Comparison of ENCODE assay signal across 16 cellular contexts in genomic region chr5:173020643-173021042, GRCh38. TPM values are rescaled to one million over a fixed set of nuclear protein-coding genes. Genes with fewer than 3 reads are reported as not detected.
DNase-seq lines count a peak whose midpoint lies in the region; ATAC-seq and TF ChIP-seq lines count a peak whose summit lies in the region.
"Had no signal": no experiment of that assay in that cellular context is flagged by ENCODE, and none has a peak within 500 bp of the region (broad histone marks: within the 10 kb centered on the region; RNA-seq: fewer than 3 reads in every experiment).

No MANE protein-coding gene starts in this region.

- H3K27ac ChIP-seq in ascending aorta = peak overlapping the region; percentile 64 to 65
- peak overlapping the region; percentile 31 for H3K27ac ChIP-seq in lower lobe of right lung
- H3K27ac ChIP-seq: colonic mucosa had no signal

- peaks cover 9 to 24% of the 10 kb centered on the region in 2 donors for H3K4me1 ChIP-seq in ascending aorta
- peaks cover 32% of the 10 kb centered on the region for H3K4me1 ChIP-seq in lower lobe of right lung
- H3K4me1 ChIP-seq: colonic mucosa had no signal

- H3K27ac Mint-ChIP-seq in stimulated activated naive B cell treated with anti-CD40 and anti-IgM and Interleukin-4, amounts not matched to agents 10 μg/mL and 1 μg/mL and 100 μg/mL, for 72 hours = peak overlapping the region; percentile 43
- H3K27ac Mint-ChIP-seq: activated naive CD4-positive, alpha-beta T cell treated with anti-CD3 and anti-CD28 coated beads, Interleukin-2, amount 10 ng/mL, durations not matched to agents 7 days and 5 days; stimulated activated memory B cell treated with anti-CD40 and anti-IgM and Interleukin-4, amounts not matched to agents 10 μg/mL and 1 μg/mL and 100 μg/mL, for 72 hours had no signal

- H3K9me3 ChIP-seq in ascending aorta (no peaks in the 10 kb centered on the region), lower lobe of right lung (no peaks in the 10 kb centered on the region)
- H3K9me3 ChIP-seq: colonic mucosa, esophagus squamous epithelium had no signal

- peaks cover 45 to 60% of the 10 kb centered on the region in 2 donors for H3K36me3 Mint-ChIP-seq in stimulated activated naive B cell treated with anti-CD40 and anti-IgM and Interleukin-4, amounts not matched to agents 10 μg/mL and 1 μg/mL and 100 μg/mL, for 72 hours

- peaks cover 0 to 2% of the 10 kb centered on the region in 2 donors for H3K9me3 Mint-ChIP-seq in stimulated activated naive B cell treated with anti-CD40 and anti-IgM and Interleukin-4, amounts not matched to agents 10 μg/mL and 1 μg/mL and 100 μg/mL, for 72 hours
- H3K9me3 Mint-ChIP-seq: activated naive CD4-positive, alpha-beta T cell treated with anti-CD3 and anti-CD28 coated beads, Interleukin-2, amount 10 ng/mL, durations not matched to agents 7 days and 5 days; HFFc6; stimulated activated memory B cell treated with anti-CD40 and anti-IgM and Interleukin-4, amounts not matched to agents 10 μg/mL and 1 μg/mL and 100 μg/mL, for 72 hours had no signal

- DNase-seq in ascending aorta (ENCODE audit: low spot score in 2 of 2) (peak in 1 of 2 donors; percentile 68), fibroblast of pulmonary artery (ENCODE audit: low read depth) (peak; percentile 83), lower lobe of right lung (no peak), SHP77 (lab: John Stamatoyannopoulos, UW) (no peak)
- no peak for DNase-seq in stimulated activated naive B cell treated with anti-CD40 and anti-IgM and Interleukin-4, amounts not matched to agents 10 μg/mL and 1 μg/mL and 100 μg/mL, for 72 hours
- DNase-seq: activated naive CD4-positive, alpha-beta T cell treated with anti-CD3 and anti-CD28 coated beads, Interleukin-2, amount 10 ng/mL, durations not matched to agents 7 days and 5 days; colonic mucosa; esophagus squamous epithelium; HFFc6; NCI-H82; retina; SIG-M5; stimulated activated CD4-positive, alpha-beta T cell treated with anti-CD3 and anti-CD28 coated beads, Interleukin-4, amount 100 ng/mL, for 24 hours had no signal

- intact Hi-C loops in ascending aorta (cut with DNase I) = no loop called here
- intact Hi-C loops in lower lobe of right lung (cut with DNase I) = no loop called here

- H3K4me3 Mint-ChIP-seq in stimulated activated naive B cell treated with anti-CD40 and anti-IgM and Interleukin-4, amounts not matched to agents 10 μg/mL and 1 μg/mL and 100 μg/mL, for 72 hours = no peak overlapping the region
- H3K4me3 Mint-ChIP-seq: activated naive CD4-positive, alpha-beta T cell treated with anti-CD3 and anti-CD28 coated beads, Interleukin-2, amount 10 ng/mL, durations not matched to agents 7 days and 5 days; HFFc6; stimulated activated memory B cell treated with anti-CD40 and anti-IgM and Interleukin-4, amounts not matched to agents 10 μg/mL and 1 μg/mL and 100 μg/mL, for 72 hours had no signal

- no peak for ATAC-seq in lower lobe of right lung
- ATAC-seq in stimulated activated naive B cell treated with anti-CD40 and anti-IgM and Interleukin-4, amounts not matched to agents 10 μg/mL and 1 μg/mL and 100 μg/mL, for 72 hours (replicated peaks) = no peak
- no peak for ATAC-seq in HG03108 (IDR thresholded peaks at IDR 0.05; ENCODE audit: unreplicated experiment)
- no peak for ATAC-seq in GM21423 (IDR thresholded peaks at IDR 0.05; ENCODE audit: unreplicated experiment)
- ATAC-seq: stimulated activated memory B cell treated with anti-CD40 and anti-IgM and Interleukin-4, amounts not matched to agents 10 μg/mL and 1 μg/mL and 100 μg/mL, for 72 hours had no signal

- no peak for TF ChIP-seq CTCF in ascending aorta (IDR thresholded peaks at IDR 0.05)
- no peak for TF ChIP-seq CTCF in fibroblast of pulmonary artery (IDR thresholded peaks at IDR 0.05; ENCODE audit: low read length, missing control alignments)
- TF ChIP-seq CTCF in lower lobe of right lung (IDR thresholded peaks at IDR 0.05) = no peak

- H3K4me3 ChIP-seq in ascending aorta (peak overlapping the region in 1 of 2 donors; percentile 6), fibroblast of pulmonary artery (replicated peaks; ENCODE audit: low read depth, low read length) (no peak overlapping the region), lower lobe of right lung (no peak overlapping the region)
- H3K4me3 ChIP-seq: colonic mucosa, esophagus squamous epithelium had no signal

- H3K27me3 ChIP-seq in ascending aorta (no peaks in the 10 kb centered on the region), lower lobe of right lung (ENCODE audit: low read depth) (no peaks in the 10 kb centered on the region)
- H3K27me3 ChIP-seq: colonic mucosa, esophagus squamous epithelium had no signal

- peaks cover 37 to 38% of the 10 kb centered on the region in 2 donors for H3K4me1 Mint-ChIP-seq in stimulated activated naive B cell treated with anti-CD40 and anti-IgM and Interleukin-4, amounts not matched to agents 10 μg/mL and 1 μg/mL and 100 μg/mL, for 72 hours

- H3K36me3 ChIP-seq in ascending aorta (peaks cover 6 to 20% of the 10 kb centered on the region in 2 donors), lower lobe of right lung (peaks cover 36% of the 10 kb centered on the region)
- H3K36me3 ChIP-seq: colonic mucosa had no signal

- H3K27me3 Mint-ChIP-seq in stimulated activated naive B cell treated with anti-CD40 and anti-IgM and Interleukin-4, amounts not matched to agents 10 μg/mL and 1 μg/mL and 100 μg/mL, for 72 hours = no peaks in the 10 kb centered on the region
- H3K27me3 Mint-ChIP-seq: activated naive CD4-positive, alpha-beta T cell treated with anti-CD3 and anti-CD28 coated beads, Interleukin-2, amount 10 ng/mL, durations not matched to agents 7 days and 5 days; stimulated activated memory B cell treated with anti-CD40 and anti-IgM and Interleukin-4, amounts not matched to agents 10 μg/mL and 1 μg/mL and 100 μg/mL, for 72 hours had no signal

RNA-seq across cellular contexts. Expression of gene CREBRF, which starts 35.5 kb away (rescaled TPM):
- total RNA-seq in ascending aorta = 16.3 TPM
- total RNA-seq in lower lobe of right lung = 50.2 TPM

RNA-seq across cellular contexts. Expression of gene ATP6V0E1, which starts 37.1 kb away (rescaled TPM):
- total RNA-seq in ascending aorta (62.6 TPM), lower lobe of right lung (285 TPM)
